8 cellular contexts compared by ENCODE assay signal in genomic region chr6:127186889-127187288, GRCh38.
A peak's percentile ranks its signal among the peaks of the same experiment; 100 is the strongest.
DNase-seq lines count a peak whose midpoint lies in the region; ATAC-seq, FAIRE-seq and TF ChIP-seq lines count a peak whose summit lies in the region.

No MANE protein-coding gene starts in this region.

- H3K9ac ChIP-seq in astrocyte (ENCODE audit: low read length) = no peak overlapping the region

- no peaks in the 10 kb centered on the region for H3K27me3 ChIP-seq in astrocyte (ENCODE audit: insufficient read depth, low read length)
- no peaks in the 10 kb centered on the region for H3K27me3 ChIP-seq in lower lobe of right lung (ENCODE audit: low read depth)
- H3K27me3 ChIP-seq in testis = no peaks in the 10 kb centered on the region

- H3K36me3 ChIP-seq in astrocyte (ENCODE audit: insufficient read depth, low read length) = no peaks in the 10 kb centered on the region
- H3K36me3 ChIP-seq in lower lobe of right lung = no peaks in the 10 kb centered on the region
- H3K36me3 ChIP-seq in testis (ENCODE audit: low read depth, missing control alignments) = no peaks in the 10 kb centered on the region

- FAIRE-seq in astrocyte (lab: Jason Lieb, UNC) = no peak

- ATAC-seq in HG03442 (IDR thresholded peaks at IDR 0.05; ENCODE audit: unreplicated experiment) (peak; percentile 84), lower lobe of right lung (peak; percentile 67 to 70), GM19023 (IDR thresholded peaks at IDR 0.05; ENCODE audit: unreplicated experiment) (no peak)

- no peak overlapping the region for H2AFZ ChIP-seq in astrocyte (ENCODE audit: low read depth, low read length)

- no peaks in the 10 kb centered on the region for H4K20me1 ChIP-seq in astrocyte (ENCODE audit: insufficient read depth, low read length)

- no peak overlapping the region for H3K4me3 Mint-ChIP-seq in astrocyte (ENCODE audit: unreplicated experiment)

- peak; percentile 66 for DNase-seq in DMS 273 (lab: John Stamatoyannopoulos, UW; ENCODE audit: unreplicated experiment)
- DNase-seq in DMS 273 treated with DMSO at 0.1 percent for 48 hours (lab: John Stamatoyannopoulos, UW) = no peak
- peak in 3 of 5 experiments; percentile 14 to 61 (median 45) for DNase-seq in T-helper 2 cell
- no peak for DNase-seq in astrocyte (ENCODE audit: low read depth)
- peak; percentile 87 for DNase-seq in lower lobe of right lung
- peak; percentile 71 for DNase-seq in testis

- H3K27me3 Mint-ChIP-seq in astrocyte (ENCODE audit: low read depth, unreplicated experiment) = no peaks in the 10 kb centered on the region

- peaks cover 2% of the 10 kb centered on the region for H3K36me3 Mint-ChIP-seq in astrocyte (ENCODE audit: low read depth, unreplicated experiment)

- peaks cover 24% of the 10 kb centered on the region for H3K4me1 Mint-ChIP-seq in astrocyte (ENCODE audit: low read depth, unreplicated experiment)

- no peaks in the 10 kb centered on the region for H3K79me2 ChIP-seq in astrocyte (ENCODE audit: insufficient read depth, low read length)

- H3K4me1 ChIP-seq in astrocyte (ENCODE audit: insufficient read depth, low read length) (no peaks in the 10 kb centered on the region), lower lobe of right lung (no peaks in the 10 kb centered on the region), testis (no peaks in the 10 kb centered on the region)

- no peak overlapping the region for H3K27ac ChIP-seq in astrocyte (ENCODE audit: low read depth, low read length)
- H3K27ac ChIP-seq in lower lobe of right lung = no peak overlapping the region
- H3K27ac ChIP-seq in testis = no peak overlapping the region

- H3K9me3 ChIP-seq in astrocyte (ENCODE audit: insufficient read depth, low read depth, low read length) (no peaks in the 10 kb centered on the region), lower lobe of right lung (no peaks in the 10 kb centered on the region), testis (no peaks in the 10 kb centered on the region)

- TF ChIP-seq CTCF in astrocyte (IDR thresholded peaks at IDR 0.05; ENCODE audit: insufficient read depth, low read depth, low read length) = peak; percentile 23
- TF ChIP-seq CTCF in lower lobe of right lung (IDR thresholded peaks at IDR 0.05) = peak; percentile 54
- peak in 1 of 3 experiments; percentile 46 for TF ChIP-seq CTCF in testis (IDR thresholded peaks at IDR 0.05)

- no peaks in the 10 kb centered on the region for H3K9me3 Mint-ChIP-seq in astrocyte (ENCODE audit: unreplicated experiment)

- H3K4me2 ChIP-seq in astrocyte (ENCODE audit: low read length) = no peak overlapping the region

- intact Hi-C loops in lower lobe of right lung (cut with DNase I) (no loop called here), testis (cut with DNase I; ENCODE audit: low total_unique reads) (no loop called here)

- TF ChIP-seq POLR2A in testis (IDR thresholded peaks at IDR 0.05) = no peak

- WGBS in testis, 2 donors = 55 to 65% methylated on average over 6 of the region's 6 CpGs

- no peak overlapping the region for H3K27ac Mint-ChIP-seq in astrocyte (ENCODE audit: unreplicated experiment)

- H3K4me3 ChIP-seq in astrocyte (ENCODE audit: insufficient read depth, low read depth, low read length) (no peak overlapping the region), lower lobe of right lung (no peak overlapping the region), testis (no peak overlapping the region)

Comparison
In these comparisons a context has a peak if more than half of its experiments do, and no peak if none do; other contexts are left out.
1. DNase-seq: peak in DMS 273 (single experiment), T-helper 2 cell (3 of 5), lower lobe of right lung (single experiment) and testis (single experiment); none in DMS 273 treated with DMSO at 0.1 percent for 48 hours (single experiment) and astrocyte (single experiment).